8 cellular contexts compared by ENCODE assay signal in the genomic region with DNA sequence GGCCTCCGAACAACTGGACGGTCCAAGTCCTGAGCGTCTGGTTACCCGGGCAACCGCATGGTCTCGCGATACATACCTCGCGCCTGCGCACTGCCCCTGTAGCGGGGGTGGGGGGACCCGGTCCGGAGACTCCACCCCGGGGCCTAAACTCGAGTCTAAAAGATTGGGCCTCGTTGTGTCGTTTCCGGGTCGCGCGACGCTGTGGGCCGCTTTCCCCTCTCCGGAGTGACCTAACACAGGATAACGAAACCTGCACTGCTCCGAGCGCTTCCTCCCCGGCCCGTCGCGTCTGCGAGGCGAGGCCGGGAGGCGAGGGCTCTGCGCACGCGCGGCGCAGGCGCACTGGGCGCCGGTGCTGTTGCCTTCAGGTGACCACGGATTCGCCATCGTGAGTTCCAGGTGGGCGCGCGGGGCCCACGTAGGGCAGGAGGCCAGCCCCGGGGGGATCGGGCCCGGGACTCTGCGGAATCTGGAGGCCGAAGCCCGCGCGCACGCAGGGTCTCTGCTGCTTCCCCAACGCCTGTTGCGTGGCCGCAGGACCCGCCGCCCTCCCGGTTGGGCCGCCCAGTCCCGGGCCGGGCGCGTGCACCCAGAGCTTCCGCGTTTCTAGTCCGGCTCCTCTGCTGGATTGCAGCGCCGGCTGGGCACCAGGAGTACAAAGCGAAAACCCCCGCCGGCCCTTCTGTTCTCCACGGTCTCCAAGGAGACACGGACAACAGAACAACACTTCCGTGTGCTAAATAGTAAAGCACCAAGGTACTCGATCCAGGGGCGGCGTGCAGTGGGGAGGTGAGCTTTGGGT. TPM values are rescaled to one million over a fixed set of nuclear protein-coding genes. Genes with fewer than 3 reads are reported as not detected.
DNase-seq lines count a peak whose midpoint lies in the region; ATAC-seq lines count a peak whose summit lies in the region.

A gene with protein sequence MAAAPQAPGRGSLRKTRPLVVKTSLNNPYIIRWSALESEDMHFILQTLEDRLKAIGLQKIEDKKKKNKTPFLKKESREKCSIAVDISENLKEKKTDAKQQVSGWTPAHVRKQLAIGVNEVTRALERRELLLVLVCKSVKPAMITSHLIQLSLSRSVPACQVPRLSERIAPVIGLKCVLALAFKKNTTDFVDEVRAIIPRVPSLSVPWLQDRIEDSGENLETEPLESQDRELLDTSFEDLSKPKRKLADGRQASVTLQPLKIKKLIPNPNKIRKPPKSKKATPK (plus strand): TSS at position 345 of the 802 bp plus-strand sequence. CDS start 5,960 bp downstream, outside the sequence.

- DNase-seq in COLO668 (lab: John Stamatoyannopoulos, UW; ENCODE audit: unreplicated experiment): peak; percentile 90
- DNase-seq in HS-27A (ENCODE audit: low read depth): peak; percentile 73
- DNase-seq in NK-92 treated with Interleukin-12 subunit alpha and Interleukin-12 subunit beta, amount 100 ng/mL, for 24 hours (lab: John Stamatoyannopoulos, UW): peak; percentile 91
- peak; percentile 99 for DNase-seq in activated CD8-positive, alpha-beta memory T cell treated with anti-CD3 and anti-CD28 coated beads for 24 hours
- DNase-seq in effector CD4-positive, alpha-beta T cell: peak; percentile 93
- peak; percentile 97 to 98 for DNase-seq in lung microvascular endothelial cell (ENCODE audit: low read depth in 2 of 2)
- peak; percentile 92 to 94 (median 92) for DNase-seq in stimulated activated CD4-positive, alpha-beta T cell treated with anti-CD3 and anti-CD28 coated beads, TNF-alpha, amount 100 ng/mL, for 4 hours (ENCODE audit: low read depth in 3 of 3)

- ATAC-seq in GM19468 (IDR thresholded peaks at IDR 0.05; ENCODE audit: extremely low read depth, unreplicated experiment): peak; percentile 75

RNA-seq across cellular contexts. Expression of the gene that starts here (rescaled TPM):
- total RNA-seq in lung microvascular endothelial cell: 5.4 and 8.5 TPM in 2 replicates

Comparison
In these comparisons a context has a peak if more than half of its experiments do, and no peak if none do; other contexts are left out.
1. Peak in every context shown above with its lines: DNase-seq and ATAC-seq.